In the genomic region with DNA sequence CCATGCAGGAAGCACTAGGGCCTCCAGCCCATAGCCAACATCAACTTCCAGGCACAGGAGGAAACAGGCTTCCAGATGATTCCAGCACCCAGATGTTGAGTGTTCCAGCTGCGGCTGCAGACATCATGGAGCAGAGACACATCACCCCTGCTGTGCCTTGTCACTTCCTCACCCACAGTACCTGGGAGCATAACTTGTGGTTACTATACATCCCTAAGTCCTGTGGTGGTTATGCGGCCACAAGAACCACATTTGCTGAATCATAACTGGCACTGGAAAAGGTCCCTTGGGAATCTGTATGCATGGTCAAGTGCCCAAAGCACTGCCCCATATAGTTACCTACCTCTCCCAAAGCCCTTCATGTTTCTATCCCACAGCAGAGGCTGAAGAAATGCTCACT, we compare ENCODE assay signal across 20 cellular contexts. TPM values are rescaled to one million over a fixed set of nuclear protein-coding genes. Genes with fewer than 3 reads are reported as not detected.
DNase-seq lines count a peak whose midpoint lies in the region; FAIRE-seq and TF ChIP-seq lines count a peak whose summit lies in the region.
"Had no signal": no experiment of that assay in that cellular context is flagged by ENCODE, and none has a peak within 500 bp of the region (broad histone marks: within the 10 kb centered on the region; RNA-seq: fewer than 3 reads in every experiment).

No MANE protein-coding gene starts in this region.

- H3K9me3 ChIP-seq in BLaER1, result peaks cover 4% of the 10 kb centered on the region
- H3K9me3 ChIP-seq in keratinocyte (ENCODE audit: control insufficient read depth, low read depth, low read length), result no peaks in the 10 kb centered on the region
- H3K9me3 ChIP-seq: mucosa of descending colon, prostate gland had no signal

- peak; percentile 9 for FAIRE-seq in keratinocyte (lab: Jason Lieb, UNC)
- FAIRE-seq: G401.6 had no signal

- H3K4me3 ChIP-seq in BLaER1, result no peak overlapping the region
- no peak overlapping the region for H3K4me3 ChIP-seq in keratinocyte (ENCODE audit: control insufficient read depth in 2 of 3, extremely low read depth in 1 of 3, insufficient read depth in 2 of 3, low read depth in 1 of 3, low read length in 3 of 3)
- H3K4me3 ChIP-seq: mucosa of descending colon, prostate gland had no signal

- dilution Hi-C loops in keratinocyte (cut with MboI; ENCODE audit: extremely low pct_ligation_motif_present, low sequenced_read_pairs), result no loop called here

- no peaks in the 10 kb centered on the region for H3K36me3 Mint-ChIP-seq in HFFc6 (ENCODE audit: low read depth)

- peak overlapping the region; percentile 39 for H3K4me2 ChIP-seq in BLaER1
- no peak overlapping the region for H3K4me2 ChIP-seq in keratinocyte (ENCODE audit: control insufficient read depth, extremely low read depth, insufficient read depth, low read depth, low read length)

- H3K4me3 Mint-ChIP-seq in HFFc6, result no peak overlapping the region
- H3K4me3 Mint-ChIP-seq: activated naive CD4-positive, alpha-beta T cell treated with anti-CD3 and anti-CD28 coated beads for 36 hours had no signal

- no peak overlapping the region for H3K27ac Mint-ChIP-seq in HFFc6
- H3K27ac Mint-ChIP-seq: activated naive CD4-positive, alpha-beta T cell treated with anti-CD3 and anti-CD28 coated beads for 36 hours had no signal

- no peak overlapping the region for H2AFZ ChIP-seq in keratinocyte (ENCODE audit: control insufficient read depth, low read length)

- H4K20me1 ChIP-seq in BLaER1 (no peaks in the 10 kb centered on the region), keratinocyte (ENCODE audit: control insufficient read depth, extremely low read depth, insufficient read depth, low read length) (no peaks in the 10 kb centered on the region)

- H3K79me2 ChIP-seq in keratinocyte (ENCODE audit: control insufficient read depth, insufficient read depth, low read length), result no peaks in the 10 kb centered on the region

- no peak overlapping the region for H3K27ac ChIP-seq in BLaER1
- H3K27ac ChIP-seq in keratinocyte (ENCODE audit: control insufficient read depth, insufficient read depth, low read length), result no peak overlapping the region
- H3K27ac ChIP-seq: prostate gland, RWPE1 had no signal

- H3K9ac ChIP-seq in BLaER1 (no peak overlapping the region), keratinocyte (ENCODE audit: control insufficient read depth, extremely low read depth, insufficient read depth, low read length) (no peak overlapping the region)

- peaks cover 41% of the 10 kb centered on the region for H3K4me1 Mint-ChIP-seq in HFFc6 (ENCODE audit: low read depth)

- no peaks in the 10 kb centered on the region for H3K9me3 Mint-ChIP-seq in HFFc6
- H3K9me3 Mint-ChIP-seq: activated naive CD4-positive, alpha-beta T cell treated with anti-CD3 and anti-CD28 coated beads for 36 hours had no signal

- no peak for TF ChIP-seq CTCF in HFFc6 (IDR thresholded peaks at IDR 0.05)
- TF ChIP-seq CTCF in keratinocyte (optimal IDR thresholded peaks at IDR 0.05 in 1 of 3, IDR thresholded peaks at IDR 0.05 in 1 of 3, conservative IDR thresholded peaks at IDR 0.05 in 1 of 3; ENCODE audit: extremely low read depth in 1 of 3, insufficient read depth in 2 of 3, low read length in 3 of 3), result no peak

- no peaks in the 10 kb centered on the region for H3K9me1 ChIP-seq in keratinocyte (ENCODE audit: control insufficient read depth, extremely low read depth, insufficient read depth, low read length)

- peaks cover 3% of the 10 kb centered on the region for H3K27me3 Mint-ChIP-seq in HFFc6 (ENCODE audit: insufficient read depth)

- H3K4me1 ChIP-seq in BLaER1 (peaks cover 41% of the 10 kb centered on the region), keratinocyte (ENCODE audit: control insufficient read depth, extremely low read depth, insufficient read depth, low read length) (peaks cover 6% of the 10 kb centered on the region)
- H3K4me1 ChIP-seq: prostate gland had no signal

- H3K36me3 ChIP-seq in BLaER1, result no peaks in the 10 kb centered on the region
- H3K36me3 ChIP-seq in keratinocyte (ENCODE audit: control insufficient read depth in 2 of 2, extremely low read depth in 1 of 2, insufficient read depth in 2 of 2, low read length in 2 of 2), result no peaks in the 10 kb centered on the region
- H3K36me3 ChIP-seq: prostate gland had no signal

- H3K27me3 ChIP-seq in BLaER1 (no peaks in the 10 kb centered on the region), keratinocyte (ENCODE audit: control insufficient read depth, extremely low read depth, insufficient read depth, low read length) (no peaks in the 10 kb centered on the region)

- DNase-seq in HFFc6, result peak; percentile 38
- peak; percentile 37 for DNase-seq in UCSD-AML1 (lab: John Stamatoyannopoulos, UW; ENCODE audit: unreplicated experiment)
- peak; percentile 35 for DNase-seq in keratinocyte (ENCODE audit: low read depth, low spot score)
- DNase-seq in germinal center (ENCODE audit: low spot score), result no peak
- no peak for DNase-seq in activated CD4-positive, alpha-beta T cell treated with anti-CD3 and anti-CD28 coated beads, Interleukin-2, amount 50 U/mL, for 1 hour
- DNase-seq in COLO829 (ENCODE audit: low spot score), result no peak
- no peak for DNase-seq in NCI-H128 (lab: John Stamatoyannopoulos, UW; ENCODE audit: unreplicated experiment)
- DNase-seq: activated CD8-positive, alpha-beta memory T cell treated with anti-CD3 and anti-CD28 coated beads for 24 hours; activated naive CD4-positive, alpha-beta T cell treated with anti-CD3 and anti-CD28 coated beads for 36 hours; AML-193; erythroblast; mucosa of descending colon; NCI-H226; stimulated activated CD4-positive, alpha-beta T cell treated with anti-CD3 and anti-CD28 coated beads, Interleukin-1b, Interleukin-23, amount 100 ng/mL, for 48 hours; stimulated activated naive CD4-positive, alpha-beta T cell treated with Interleukin-2 at 50 U/mL for 16 hours; T1000 had no signal

RNA-seq across cellular contexts. Expression of a gene that starts 56.6 kb away (rescaled TPM):
- 1 to 10 TPM; 3.0 to 4.8 (median 3.6) TPM for total RNA-seq in HFFc6 (2021; fragmentation: NEBNext Ultra II Directional; extraction: Animal tissue kit (Norgen Biotek cat#: 25700))
- 1.2 to 2.2 TPM (median 1.5 TPM) in 3 replicates for polyA plus RNA-seq in keratinocyte
- 3.4 TPM for polyA plus RNA-seq in keratinocyte (2011; ENCODE audit: low read depth)
- 0.81 and 2.2 TPM in 2 replicates for polyA plus RNA-seq in keratinocyte (2011; cell fraction: cytosol; rRNA removed)
- 10.4 and 15.0 TPM in 2 replicates for polyA plus RNA-seq in keratinocyte (2011; cell fraction: nucleus; rRNA removed)
- 2.2 and 6.7 TPM in 2 replicates for polyA plus RNA-seq in keratinocyte (2012; ENCODE audit: low replicate concordance)
- polyA minus RNA-seq in keratinocyte, result 1.5 to 2.4 TPM (median 1.9 TPM) in 3 replicates
- polyA minus RNA-seq in keratinocyte (2011; cell fraction: cytosol; rRNA and poly(A)+ RNA removed), result 2.9 TPM
- polyA minus RNA-seq in keratinocyte (2011; cell fraction: nucleus; rRNA and poly(A)+ RNA removed), result 4.9 and 5.8 TPM in 2 replicates

Comparison
In these comparisons a context has a peak if more than half of its experiments do, and no peak if none do; other contexts are left out.
1. DNase-seq: peak in HFFc6 (single experiment), UCSD-AML1 (single experiment) and keratinocyte (single experiment); none in germinal center (single experiment), activated CD4-positive, alpha-beta T cell treated with anti-CD3 and anti-CD28 coated beads, Interleukin-2, amount 50 U/mL, for 1 hour (single experiment), COLO829 (single experiment) and NCI-H128 (single experiment).